Comparison of ENCODE assay signal across 9 cellular contexts in the genomic region with DNA sequence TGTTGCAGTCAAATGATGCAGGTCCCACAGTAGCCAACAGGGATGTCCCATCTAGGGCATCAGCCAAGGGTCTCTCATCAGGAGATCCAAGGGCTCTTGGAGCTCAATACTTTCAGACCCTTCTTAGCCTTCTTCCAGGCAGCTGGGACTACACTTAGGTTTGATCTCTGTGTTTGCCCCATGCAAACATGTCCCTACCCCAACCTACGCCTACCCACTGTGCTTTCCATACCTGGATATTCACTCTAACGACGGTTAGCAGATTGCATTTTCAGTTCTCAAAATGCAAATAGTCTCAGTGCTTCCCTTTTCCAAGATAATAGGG. TPM values are rescaled to one million over a fixed set of nuclear protein-coding genes. Genes with fewer than 3 reads are reported as not detected.
DNase-seq lines count a peak whose midpoint lies in the region; ATAC-seq and TF ChIP-seq lines count a peak whose summit lies in the region.
"Had no signal": no experiment of that assay in that cellular context is flagged by ENCODE, and none has a peak within 500 bp of the region (broad histone marks: within the 10 kb centered on the region; RNA-seq: fewer than 3 reads in every experiment).

No MANE protein-coding gene starts in this region.

- peak overlapping the region; percentile 66 for H3K4me3 ChIP-seq in LNCaP clone FGC (ENCODE audit: low read depth, low read length)
- peak overlapping the region in 57 of 59 donors; percentile 56 to 98 (median 83) for H3K4me3 ChIP-seq in dorsolateral prefrontal cortex
- H3K4me3 ChIP-seq in psoas muscle, result peak overlapping the region; percentile 86

- TF ChIP-seq CTCF in LNCaP clone FGC (IDR thresholded peaks at IDR 0.05; ENCODE audit: control insufficient read depth, extremely low read depth, insufficient read depth) (no peak), dorsolateral prefrontal cortex (IDR thresholded peaks at IDR 0.05 in 54 of 56, conservative IDR thresholded peaks at IDR 0.05 in 2 of 56; ENCODE audit: low read depth in 1 of 56, partially characterized antibody in 56 of 56) (peak in 14 of 56 donors; percentile 2 to 39 (median 12)), psoas muscle (IDR thresholded peaks at IDR 0.05) (no peak)

- 34 to 38% (median 37%) methylated on average over 3 of the region's 3 CpGs for WGBS in psoas muscle, 3 donors

- ATAC-seq in GM19035 (IDR thresholded peaks at IDR 0.05; ENCODE audit: unreplicated experiment), result peak; percentile 2
- no peak for ATAC-seq in psoas muscle
- no peak for ATAC-seq in GM18505 (IDR thresholded peaks at IDR 0.05; ENCODE audit: unreplicated experiment)

- DNase-seq in LNCaP clone FGC (ENCODE audit: low read depth) (no peak), dorsolateral prefrontal cortex (no peak), psoas muscle (no peak), iPS-NIHi11 (ENCODE audit: low spot score) (no peak), UCSD-AML1 (lab: John Stamatoyannopoulos, UW; ENCODE audit: unreplicated experiment) (no peak), NCI-H2196 treated with DMSO at 0.1 percent for 48 hours (lab: John Stamatoyannopoulos, UW; ENCODE audit: unreplicated experiment) (no peak)
- DNase-seq: NCI-H1048 had no signal

- H3K27ac ChIP-seq in dorsolateral prefrontal cortex (peak overlapping the region in 54 of 59 donors; percentile 12 to 96 (median 87)), psoas muscle (peak overlapping the region; percentile 94)

- H3K4me1 ChIP-seq in psoas muscle, result no peaks in the 10 kb centered on the region

- peaks cover 0 to 4% of the 10 kb centered on the region in 2 donors for H3K36me3 ChIP-seq in psoas muscle (ENCODE audit: insufficient read depth in 1 of 2, low read depth in 1 of 2)

- no peaks in the 10 kb centered on the region for H3K9me3 ChIP-seq in psoas muscle

- no peak for TF ChIP-seq POLR2A in GM18505 (IDR thresholded peaks at IDR 0.05; ENCODE audit: borderline replicate concordance, extremely low read depth, insufficient read depth, insufficient read length)

- H3K27me3 ChIP-seq in dorsolateral prefrontal cortex, result no peaks in the 10 kb centered on the region
- H3K27me3 ChIP-seq in psoas muscle (ENCODE audit: insufficient read depth in 3 of 3, low read length in 2 of 3), result no peaks in the 10 kb centered on the region

- intact Hi-C loops in dorsolateral prefrontal cortex (cut with DNase I), result loop anchor here (1.0 to 10.0 kb wide), 7 partner anchors 13 to 730 kb away; partner anchors contain the start of genes FAIM (in 1 of the 2) and PIK3CB (in 1 of the 2)
- intact Hi-C loops in psoas muscle (cut with DNase I), result loop anchor here (1.0 to 2.0 kb wide), 6 partner anchors 14 to 328 kb away; partner anchors contain the start of gene FAIM (in 1 of the 2)

RNA-seq across cellular contexts. Expression of gene CEP70, which starts 0.8 kb away (rescaled TPM):
- total RNA-seq in dorsolateral prefrontal cortex (10 to 100 TPM; 31.4 to 63.5 (median 46.7) TPM), psoas muscle (10 to 100 TPM; 21.4 to 30.4 (median 24.0) TPM)
- 10 to 100 TPM in 1 of 3 donors, 1 to 10 TPM in 2; 4.1 to 12.1 (median 7.1) TPM for polyA plus RNA-seq in psoas muscle

RNA-seq across cellular contexts. Expression of gene FAIM, which starts 13.7 kb away (rescaled TPM):
- total RNA-seq in dorsolateral prefrontal cortex, result 10 to 100 TPM in 85 of 120 experiments, 1 to 10 TPM in 35; 6.4 to 20.4 (median 11.4) TPM
- 1 to 10 TPM; 2.1 to 3.1 (median 2.3) TPM for total RNA-seq in psoas muscle
- polyA plus RNA-seq in psoas muscle, result 1 to 10 TPM; 2.2 to 3.5 (median 2.5) TPM
